ENCODE assay signal across 9 cellular contexts in the genomic region with DNA sequence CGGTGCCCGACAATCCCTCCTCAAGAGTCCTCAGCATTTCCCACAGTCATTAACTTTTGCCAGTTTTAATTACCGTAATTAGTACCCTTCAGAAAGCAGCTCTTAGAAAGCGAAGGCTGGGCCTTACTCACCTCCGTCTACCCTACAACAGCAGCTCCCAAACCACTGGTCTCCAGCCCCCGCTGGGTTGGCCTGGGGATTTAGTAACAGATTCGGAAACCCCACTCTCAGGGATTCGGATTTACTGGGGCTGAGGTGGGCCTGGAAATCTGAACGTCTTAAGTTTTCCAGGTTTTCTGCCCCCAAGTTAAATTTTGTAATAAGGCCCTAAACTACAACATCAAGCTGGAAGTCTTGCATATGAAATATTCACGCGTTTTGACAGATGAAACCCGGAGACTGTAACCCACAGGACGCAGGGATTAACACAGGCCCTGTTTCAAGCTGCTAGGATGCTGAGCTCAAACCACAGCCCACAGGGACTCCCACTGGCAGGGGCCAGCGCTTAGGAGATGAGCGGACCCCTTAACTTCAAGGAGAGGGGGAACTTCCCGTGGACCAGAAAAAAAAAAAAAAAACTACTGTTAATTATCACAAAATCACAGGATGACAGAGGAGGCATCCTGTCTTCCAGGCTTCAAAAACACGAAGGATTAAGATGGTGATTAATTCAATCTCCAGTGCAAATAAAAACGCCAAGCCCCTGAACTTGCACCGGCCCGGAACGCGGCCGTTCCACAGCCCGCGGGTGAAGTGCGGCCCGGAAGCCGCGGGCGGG. TPM values are rescaled to one million over a fixed set of nuclear protein-coding genes. Genes with fewer than 3 reads are reported as not detected.
DNase-seq lines count a peak whose midpoint lies in the region; ATAC-seq, FAIRE-seq and TF ChIP-seq lines count a peak whose summit lies in the region.
"Had no signal": no experiment of that assay in that cellular context is flagged by ENCODE, and none has a peak within 500 bp of the region (broad histone marks: within the 10 kb centered on the region; RNA-seq: fewer than 3 reads in every experiment).

No MANE protein-coding gene starts in this region.

- H3K9me3 ChIP-seq in keratinocyte (ENCODE audit: control insufficient read depth, low read depth, low read length), result no peaks in the 10 kb centered on the region

- H3K9me1 ChIP-seq in keratinocyte (ENCODE audit: control insufficient read depth, extremely low read depth, insufficient read depth, low read length), result peaks cover 3% of the 10 kb centered on the region

- peak overlapping the region; percentile 73 for H3K9ac ChIP-seq in keratinocyte (ENCODE audit: control insufficient read depth, extremely low read depth, insufficient read depth, low read length)

- peaks cover 23% of the 10 kb centered on the region for H4K20me1 ChIP-seq in keratinocyte (ENCODE audit: control insufficient read depth, extremely low read depth, insufficient read depth, low read length)

- TF ChIP-seq CTCF in LNCaP clone FGC (IDR thresholded peaks at IDR 0.05; ENCODE audit: control insufficient read depth, extremely low read depth, insufficient read depth), result no peak
- TF ChIP-seq CTCF in keratinocyte (optimal IDR thresholded peaks at IDR 0.05 in 1 of 3, IDR thresholded peaks at IDR 0.05 in 1 of 3, conservative IDR thresholded peaks at IDR 0.05 in 1 of 3; ENCODE audit: extremely low read depth in 1 of 3, insufficient read depth in 2 of 3, low read length in 3 of 3), result no peak

- DNase-seq in DMS53 (lab: John Stamatoyannopoulos, UW) (peak; percentile 42), DMS53 treated with DMSO at 0.1 percent for 48 hours (lab: John Stamatoyannopoulos, UW; ENCODE audit: unreplicated experiment) (no peak), LNCaP clone FGC (ENCODE audit: low read depth) (no peak), amniotic epithelial cell (ENCODE audit: low read depth) (peak; percentile 51), keratinocyte (ENCODE audit: low read depth, low spot score) (no peak), stromal cell of bone marrow (ENCODE audit: low read depth) (peak; percentile 4), NCI-H1436 (lab: John Stamatoyannopoulos, UW) (no peak)

- FAIRE-seq in keratinocyte (lab: Jason Lieb, UNC), result peak; percentile 41
- FAIRE-seq: colon had no signal

- H3K27ac ChIP-seq in keratinocyte (ENCODE audit: control insufficient read depth, insufficient read depth, low read length), result peak overlapping the region; percentile 69

- H3K4me3 ChIP-seq in LNCaP clone FGC (ENCODE audit: low read depth, low read length), result peak overlapping the region; percentile 70
- peak overlapping the region; percentile 60 to 97 (median 92) for H3K4me3 ChIP-seq in keratinocyte (ENCODE audit: control insufficient read depth in 2 of 3, extremely low read depth in 1 of 3, insufficient read depth in 2 of 3, low read depth in 1 of 3, low read length in 3 of 3)

- peaks cover 59% of the 10 kb centered on the region for H3K79me2 ChIP-seq in keratinocyte (ENCODE audit: control insufficient read depth, insufficient read depth, low read length)

- H3K4me2 ChIP-seq in keratinocyte (ENCODE audit: control insufficient read depth, extremely low read depth, insufficient read depth, low read depth, low read length), result peak overlapping the region; percentile 92

- H3K4me1 ChIP-seq in keratinocyte (ENCODE audit: control insufficient read depth, extremely low read depth, insufficient read depth, low read length), result peaks cover 15% of the 10 kb centered on the region

- H3K36me3 ChIP-seq in keratinocyte (ENCODE audit: control insufficient read depth in 2 of 2, extremely low read depth in 1 of 2, insufficient read depth in 2 of 2, low read length in 2 of 2), result no peaks in the 10 kb centered on the region

- H2AFZ ChIP-seq in keratinocyte (ENCODE audit: control insufficient read depth, low read length), result no peak overlapping the region

- dilution Hi-C loops in keratinocyte (cut with MboI; ENCODE audit: extremely low pct_ligation_motif_present, low sequenced_read_pairs), result no loop called here

- ATAC-seq in GM21381 (IDR thresholded peaks at IDR 0.05; ENCODE audit: unreplicated experiment), result no peak

- H3K27me3 ChIP-seq in keratinocyte (ENCODE audit: control insufficient read depth, extremely low read depth, insufficient read depth, low read length), result peaks cover 3% of the 10 kb centered on the region

RNA-seq across cellular contexts. Expression of a gene that starts 1.0 kb away (rescaled TPM):
- 30.6 to 39.1 TPM (median 37.5 TPM) in 3 replicates for polyA plus RNA-seq in keratinocyte
- polyA plus RNA-seq in keratinocyte (2011; ENCODE audit: low read depth), result 18.1 TPM
- polyA plus RNA-seq in keratinocyte (2011; cell fraction: cytosol; rRNA removed), result 22.5 and 23.0 TPM in 2 replicates
- 56.4 and 62.5 TPM in 2 replicates for polyA plus RNA-seq in keratinocyte (2011; cell fraction: nucleus; rRNA removed)
- polyA plus RNA-seq in keratinocyte (2012; ENCODE audit: low replicate concordance), result 27.6 and 34.0 TPM in 2 replicates
- polyA minus RNA-seq in keratinocyte, result 13.5 to 31.6 TPM (median 18.7 TPM) in 3 replicates
- 10.6 TPM for polyA minus RNA-seq in keratinocyte (2011; cell fraction: cytosol; rRNA and poly(A)+ RNA removed)
- 15.0 and 22.2 TPM in 2 replicates for polyA minus RNA-seq in keratinocyte (2011; cell fraction: nucleus; rRNA and poly(A)+ RNA removed)

RNA-seq across cellular contexts. Expression of a gene that starts 37.3 kb away (rescaled TPM):
- polyA plus RNA-seq in keratinocyte, result 0.76 to 0.80 TPM (median 0.77 TPM) in 3 replicates
- polyA plus RNA-seq in keratinocyte (2011; ENCODE audit: low read depth), result 0.49 TPM
- polyA plus RNA-seq in keratinocyte (2011; cell fraction: cytosol; rRNA removed), result 0.23 and 0.66 TPM in 2 replicates
- 0.90 and 1.2 TPM in 2 replicates for polyA plus RNA-seq in keratinocyte (2011; cell fraction: nucleus; rRNA removed)
- 1.3 and 1.7 TPM in 2 replicates for polyA plus RNA-seq in keratinocyte (2012; ENCODE audit: low replicate concordance)
- 0.26 to 0.89 TPM in 2 of 3 replicates, not detected in the other for polyA minus RNA-seq in keratinocyte
- not detected for polyA minus RNA-seq in keratinocyte (2011; cell fraction: cytosol; rRNA and poly(A)+ RNA removed)
- not detected in 2 replicates for polyA minus RNA-seq in keratinocyte (2011; cell fraction: nucleus; rRNA and poly(A)+ RNA removed)

RNA-seq across cellular contexts. Expression of a gene that starts 43.7 kb away (rescaled TPM):
- polyA plus RNA-seq in keratinocyte, result 0.14 to 0.28 TPM (median 0.27 TPM) in 3 replicates
- polyA plus RNA-seq in keratinocyte (2011; ENCODE audit: low read depth), result not detected
- polyA plus RNA-seq in keratinocyte (2011; cell fraction: cytosol; rRNA removed), result 0.17 and 0.27 TPM in 2 replicates
- 0.23 and 0.71 TPM in 2 replicates for polyA plus RNA-seq in keratinocyte (2011; cell fraction: nucleus; rRNA removed)
- 0.11 TPM in 2 replicates for polyA plus RNA-seq in keratinocyte (2012; ENCODE audit: low replicate concordance)
- 0.10 TPM in 1 of 3 replicates, not detected in the others for polyA minus RNA-seq in keratinocyte
- not detected for polyA minus RNA-seq in keratinocyte (2011; cell fraction: cytosol; rRNA and poly(A)+ RNA removed)
- polyA minus RNA-seq in keratinocyte (2011; cell fraction: nucleus; rRNA and poly(A)+ RNA removed), result 0.63 TPM in 1 of 2 replicates, not detected in the other

Comparison
In these comparisons a context has a peak if more than half of its experiments do, and no peak if none do; other contexts are left out.
1. DNase-seq: peak in DMS53 (single experiment), amniotic epithelial cell (single experiment) and stromal cell of bone marrow (single experiment); none in DMS53 treated with DMSO at 0.1 percent for 48 hours (single experiment), LNCaP clone FGC (single experiment), keratinocyte (single experiment) and NCI-H1436 (single experiment).